In the genomic region with DNA sequence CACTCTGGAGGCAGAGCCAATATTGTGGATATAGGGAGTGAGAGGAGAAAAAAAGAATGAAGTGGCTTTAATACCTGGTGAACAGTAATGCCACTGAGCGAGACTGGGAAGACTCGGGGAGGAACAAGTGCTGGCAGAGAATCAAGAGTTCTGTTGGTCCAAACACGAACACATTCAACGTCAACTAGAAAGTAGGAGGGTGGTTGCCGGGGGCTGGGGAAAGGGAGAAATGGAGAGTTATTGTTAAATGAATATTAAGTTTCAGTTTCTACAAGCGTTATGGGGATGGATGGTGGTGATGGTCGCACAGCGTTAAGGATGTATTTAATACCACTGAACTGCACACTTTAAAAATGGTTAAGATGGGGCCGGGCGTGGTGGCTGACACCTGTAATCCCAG, we compare ENCODE assay signal across 2 cellular contexts.
TF ChIP-seq lines count a peak whose summit lies in the region.

No MANE protein-coding gene starts in this region.

TF ChIP-seq in HCT116, 20 proteins besides CTCF, POLR2A, EP300 and RAD21:
- TF ChIP-seq ZFX (IDR thresholded peaks at IDR 0.05) (no peak), EGR1 (IDR thresholded peaks at IDR 0.05; ENCODE audit: low read depth) (no peak), CEBPB (IDR thresholded peaks at IDR 0.05; ENCODE audit: low read depth) (no peak), ELF1 (IDR thresholded peaks at IDR 0.05; ENCODE audit: borderline replicate concordance, low read depth) (no peak), EZH2 (IDR thresholded peaks at IDR 0.05) (no peak), SIN3A (IDR thresholded peaks at IDR 0.05; ENCODE audit: low read depth) (no peak), EZH2phosphoT487 (IDR thresholded peaks at IDR 0.05; ENCODE audit: borderline replicate concordance) (no peak), YY1 (IDR thresholded peaks at IDR 0.05; ENCODE audit: extremely low read depth, insufficient replicate concordance, low read depth, low read length) (no peak), TCF7L2 (IDR thresholded peaks at IDR 0.05; ENCODE audit: borderline replicate concordance, extremely low read depth, insufficient read depth, insufficient read length) (no peak), ZNF274 (IDR thresholded peaks at IDR 0.05; ENCODE audit: low read depth, low read length) (no peak)
- TF ChIP-seq, protein P1, sequence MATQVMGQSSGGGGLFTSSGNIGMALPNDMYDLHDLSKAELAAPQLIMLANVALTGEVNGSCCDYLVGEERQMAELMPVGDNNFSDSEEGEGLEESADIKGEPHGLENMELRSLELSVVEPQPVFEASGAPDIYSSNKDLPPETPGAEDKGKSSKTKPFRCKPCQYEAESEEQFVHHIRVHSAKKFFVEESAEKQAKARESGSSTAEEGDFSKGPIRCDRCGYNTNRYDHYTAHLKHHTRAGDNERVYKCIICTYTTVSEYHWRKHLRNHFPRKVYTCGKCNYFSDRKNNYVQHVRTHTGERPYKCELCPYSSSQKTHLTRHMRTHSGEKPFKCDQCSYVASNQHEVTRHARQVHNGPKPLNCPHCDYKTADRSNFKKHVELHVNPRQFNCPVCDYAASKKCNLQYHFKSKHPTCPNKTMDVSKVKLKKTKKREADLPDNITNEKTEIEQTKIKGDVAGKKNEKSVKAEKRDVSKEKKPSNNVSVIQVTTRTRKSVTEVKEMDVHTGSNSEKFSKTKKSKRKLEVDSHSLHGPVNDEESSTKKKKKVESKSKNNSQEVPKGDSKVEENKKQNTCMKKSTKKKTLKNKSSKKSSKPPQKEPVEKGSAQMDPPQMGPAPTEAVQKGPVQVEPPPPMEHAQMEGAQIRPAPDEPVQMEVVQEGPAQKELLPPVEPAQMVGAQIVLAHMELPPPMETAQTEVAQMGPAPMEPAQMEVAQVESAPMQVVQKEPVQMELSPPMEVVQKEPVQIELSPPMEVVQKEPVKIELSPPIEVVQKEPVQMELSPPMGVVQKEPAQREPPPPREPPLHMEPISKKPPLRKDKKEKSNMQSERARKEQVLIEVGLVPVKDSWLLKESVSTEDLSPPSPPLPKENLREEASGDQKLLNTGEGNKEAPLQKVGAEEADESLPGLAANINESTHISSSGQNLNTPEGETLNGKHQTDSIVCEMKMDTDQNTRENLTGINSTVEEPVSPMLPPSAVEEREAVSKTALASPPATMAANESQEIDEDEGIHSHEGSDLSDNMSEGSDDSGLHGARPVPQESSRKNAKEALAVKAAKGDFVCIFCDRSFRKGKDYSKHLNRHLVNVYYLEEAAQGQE (IDR thresholded peaks at IDR 0.05; ENCODE audit: low read depth): no peak
- TF ChIP-seq, protein P2, sequence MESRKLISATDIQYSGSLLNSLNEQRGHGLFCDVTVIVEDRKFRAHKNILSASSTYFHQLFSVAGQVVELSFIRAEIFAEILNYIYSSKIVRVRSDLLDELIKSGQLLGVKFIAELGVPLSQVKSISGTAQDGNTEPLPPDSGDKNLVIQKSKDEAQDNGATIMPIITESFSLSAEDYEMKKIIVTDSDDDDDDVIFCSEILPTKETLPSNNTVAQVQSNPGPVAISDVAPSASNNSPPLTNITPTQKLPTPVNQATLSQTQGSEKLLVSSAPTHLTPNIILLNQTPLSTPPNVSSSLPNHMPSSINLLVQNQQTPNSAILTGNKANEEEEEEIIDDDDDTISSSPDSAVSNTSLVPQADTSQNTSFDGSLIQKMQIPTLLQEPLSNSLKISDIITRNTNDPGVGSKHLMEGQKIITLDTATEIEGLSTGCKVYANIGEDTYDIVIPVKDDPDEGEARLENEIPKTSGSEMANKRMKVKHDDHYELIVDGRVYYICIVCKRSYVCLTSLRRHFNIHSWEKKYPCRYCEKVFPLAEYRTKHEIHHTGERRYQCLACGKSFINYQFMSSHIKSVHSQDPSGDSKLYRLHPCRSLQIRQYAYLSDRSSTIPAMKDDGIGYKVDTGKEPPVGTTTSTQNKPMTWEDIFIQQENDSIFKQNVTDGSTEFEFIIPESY (IDR thresholded peaks at IDR 0.05; ENCODE audit: extremely low read depth, insufficient replicate concordance, low read length): no peak
- TF ChIP-seq, protein P3, sequence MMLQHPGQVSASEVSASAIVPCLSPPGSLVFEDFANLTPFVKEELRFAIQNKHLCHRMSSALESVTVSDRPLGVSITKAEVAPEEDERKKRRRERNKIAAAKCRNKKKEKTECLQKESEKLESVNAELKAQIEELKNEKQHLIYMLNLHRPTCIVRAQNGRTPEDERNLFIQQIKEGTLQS (IDR thresholded peaks at IDR 0.05): no peak

TF ChIP-seq in GM12878, 131 proteins besides CTCF, POLR2A, EP300 and RAD21:
- TF ChIP-seq SREBF1 (IDR thresholded peaks at IDR 0.05; ENCODE audit: low read length) (no peak), BHLHE40 (IDR thresholded peaks at IDR 0.05; ENCODE audit: borderline replicate concordance in 1 of 2, low read depth in 2 of 2, low read length in 1 of 2) (no peak), YY1 (IDR thresholded peaks at IDR 0.05; ENCODE audit: low read depth, low read length) (no peak), MYC (IDR thresholded peaks at IDR 0.05; ENCODE audit: insufficient read depth, insufficient read length, insufficient replicate concordance, low read length, severe bottlenecking) (no peak), NRF1 (conservative IDR thresholded peaks at IDR 0.05; ENCODE audit: low read depth, low read length) (no peak), GABPA (IDR thresholded peaks at IDR 0.05; ENCODE audit: low read depth) (no peak), HCFC1 (IDR thresholded peaks at IDR 0.05; ENCODE audit: low read length) (no peak), PAX8 (IDR thresholded peaks at IDR 0.05) (no peak), PAX5 (IDR thresholded peaks at IDR 0.05; ENCODE audit: borderline replicate concordance, low read depth, low read length) (no peak), GATAD2B (conservative IDR thresholded peaks at IDR 0.05; ENCODE audit: low read depth) (no peak), CBFB (IDR thresholded peaks at IDR 0.05; ENCODE audit: low read depth) (no peak)
- TF ChIP-seq, protein P1 (IDR thresholded peaks at IDR 0.05; ENCODE audit: low read depth, low read length): no peak
